ENCODE assay signal across 1 cellular context in the genomic region with DNA sequence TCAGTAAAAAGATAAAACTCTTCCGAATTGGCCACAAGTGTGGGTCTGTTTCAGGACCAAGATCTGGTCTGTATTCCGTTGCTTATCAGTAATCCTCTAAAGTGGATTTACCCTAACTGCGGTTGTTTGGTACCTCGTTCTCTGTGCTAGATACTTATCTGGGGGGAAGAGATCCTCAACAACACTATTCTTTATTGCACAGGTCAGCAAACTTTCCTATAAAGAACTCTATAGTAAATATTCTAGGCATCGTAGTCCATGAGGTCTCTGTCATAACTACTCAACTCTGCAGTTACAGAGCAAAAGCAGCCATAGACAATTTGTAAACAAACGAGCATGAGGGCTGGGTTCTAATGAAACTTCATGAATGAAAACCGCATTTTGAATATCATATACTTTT.
TF ChIP-seq lines count a peak whose summit lies in the region.

No MANE protein-coding gene starts in this region.

TF ChIP-seq in IMR-90, 13 proteins besides CTCF, POLR2A, EP300 and RAD21:
- TF ChIP-seq MAFK (IDR thresholded peaks at IDR 0.05; ENCODE audit: low read depth, low read length) (peak; percentile 44; the same call in 1 of the 2 replicates), RFX5 (IDR thresholded peaks at IDR 0.05; ENCODE audit: low read depth, low read length) (no peak)
